ENCODE assay signal across 16 cellular contexts in the genomic region with DNA sequence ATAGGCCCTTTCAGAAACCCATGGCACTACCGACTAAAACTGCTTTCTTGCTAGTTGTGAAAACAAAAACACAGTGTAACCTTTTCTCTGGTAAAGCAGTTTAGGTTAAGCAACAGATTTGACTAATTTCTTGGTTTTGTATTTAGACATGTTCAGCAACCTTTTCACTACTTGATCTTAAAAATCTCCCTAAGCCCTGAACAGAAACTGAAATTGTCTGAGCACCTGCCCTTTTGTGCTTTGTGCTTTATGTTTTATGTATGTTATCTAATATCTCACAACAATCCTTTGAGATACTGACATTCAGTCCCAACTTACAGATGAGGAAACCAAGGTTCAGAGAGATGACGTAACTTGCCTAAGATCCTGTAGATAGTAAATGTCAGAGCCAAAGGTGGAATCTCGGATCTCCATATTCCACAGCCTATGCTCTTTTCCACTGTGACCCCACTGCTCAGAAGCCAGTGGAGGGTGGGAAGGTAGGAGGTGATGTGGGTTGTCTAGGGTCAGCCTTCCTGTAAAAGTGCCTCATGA.
DNase-seq lines count a peak whose midpoint lies in the region; ATAC-seq lines count a peak whose summit lies in the region.
"Had no signal": no experiment of that assay in that cellular context is flagged by ENCODE, and none has a peak within 500 bp of the region (broad histone marks: within the 10 kb centered on the region; RNA-seq: fewer than 3 reads in every experiment).

No MANE protein-coding gene starts in this region.

- H3K36me3 Mint-ChIP-seq in activated T-cell treated with anti-CD3 and anti-CD28 coated beads, Interleukin-2, amount 50 U/mL, for 24 hours (ENCODE audit: low read depth), result peaks cover 28% of the 10 kb centered on the region

- H3K18ac ChIP-seq in trophoblast cell (ENCODE audit: low read length), result no peak overlapping the region

- no peak overlapping the region for H3K9ac ChIP-seq in trophoblast cell (ENCODE audit: low read length)
- H3K9ac ChIP-seq in GM23248, result no peak overlapping the region

- H3K4me2 ChIP-seq in trophoblast cell (ENCODE audit: low read length), result no peak overlapping the region
- H3K4me2 ChIP-seq in GM23248 (ENCODE audit: unreplicated experiment), result no peak overlapping the region

- peak overlapping the region; percentile 89 for H3K27ac Mint-ChIP-seq in activated T-cell treated with anti-CD3 and anti-CD28 coated beads, Interleukin-2, amount 50 U/mL, for 24 hours

- H3K4me1 Mint-ChIP-seq in activated T-cell treated with anti-CD3 and anti-CD28 coated beads, Interleukin-2, amount 50 U/mL, for 24 hours (ENCODE audit: low read depth), result peaks cover 25% of the 10 kb centered on the region

- H2AK5ac ChIP-seq in trophoblast cell (ENCODE audit: low read length), result no peak overlapping the region

- H2BK12ac ChIP-seq in trophoblast cell (ENCODE audit: low read length), result no peak overlapping the region

- no peaks in the 10 kb centered on the region for H3K79me1 ChIP-seq in trophoblast cell (ENCODE audit: low read length)

- H3K27me3 ChIP-seq in trophoblast cell (ENCODE audit: insufficient read depth, low read length) (no peaks in the 10 kb centered on the region), GM23248 (replicated peaks; ENCODE audit: insufficient read depth) (no peaks in the 10 kb centered on the region)
- H3K27me3 ChIP-seq: colonic mucosa, foreskin keratinocyte, vagina had no signal

- WGBS in trophoblast cell (ENCODE audit: extremely low coverage, insufficient coverage, insufficient read length), result no CpG with 5 or more reads among the region's 3 CpGs
- 92 to 93% methylated on average over 3 of the region's 3 CpGs for WGBS in GM23248 (ENCODE audit: low coverage in 1 of 2, low lambda C conversion rate in 2 of 2, missing lambda C conversion rate in 2 of 2), 2 experiments

- no peak overlapping the region for H4K91ac ChIP-seq in trophoblast cell (ENCODE audit: low read depth, low read length)

- no peaks in the 10 kb centered on the region for H3F3A ChIP-seq in GM23248 (ENCODE audit: insufficient read depth)

- no peak overlapping the region for H3K23ac ChIP-seq in trophoblast cell (ENCODE audit: low read length)

- H3K4me3 ChIP-seq in trophoblast cell (ENCODE audit: low read depth, low read length) (no peak overlapping the region), GM23248 (no peak overlapping the region)
- H3K4me3 ChIP-seq: colonic mucosa, lung, vagina had no signal

- H3K9me3 ChIP-seq in trophoblast cell (ENCODE audit: insufficient read depth, low read depth, low read length) (no peaks in the 10 kb centered on the region), GM23248 (ENCODE audit: low read depth) (no peaks in the 10 kb centered on the region)
- H3K9me3 ChIP-seq: colonic mucosa, vagina had no signal

- H3K4me1 ChIP-seq in trophoblast cell (ENCODE audit: control insufficient read depth in 1 of 2, insufficient read depth in 2 of 2, low read length in 2 of 2) (peaks cover 2 to 8% of the 10 kb centered on the region in 2 experiments), GM23248 (ENCODE audit: insufficient read depth) (peaks cover 11% of the 10 kb centered on the region)
- H3K4me1 ChIP-seq: foreskin keratinocyte had no signal

- H3K36me3 ChIP-seq in trophoblast cell (ENCODE audit: control insufficient read depth in 1 of 2, insufficient read depth in 2 of 2, low read length in 2 of 2), result peaks cover 0 to 12% of the 10 kb centered on the region in 2 experiments
- peaks cover 17% of the 10 kb centered on the region; the same call in 1 of the 2 replicates for H3K36me3 ChIP-seq in GM23248 (ENCODE audit: low read depth)
- H3K36me3 ChIP-seq: colonic mucosa had no signal

- no peak overlapping the region for H2BK120ac ChIP-seq in trophoblast cell (ENCODE audit: insufficient read depth, low read length, poor library complexity)

- no peak overlapping the region for H4K8ac ChIP-seq in trophoblast cell (ENCODE audit: low read depth, low read length)

- peak overlapping the region; percentile 20 for H3K27ac ChIP-seq in trophoblast cell (ENCODE audit: low read depth, low read length)
- no peak overlapping the region for H3K27ac ChIP-seq in GM23248
- H3K27ac ChIP-seq: colonic mucosa, foreskin keratinocyte, HL-60, vagina had no signal

- no peak overlapping the region for H2BK5ac ChIP-seq in trophoblast cell (ENCODE audit: low read depth, low read length, poor library complexity)

- H3K4me3 Mint-ChIP-seq in activated T-cell treated with anti-CD3 and anti-CD28 coated beads, Interleukin-2, amount 50 U/mL, for 24 hours, result peak overlapping the region; percentile 36

- no peak overlapping the region for H3K14ac ChIP-seq in trophoblast cell (ENCODE audit: low read length)

- H3K4ac ChIP-seq in trophoblast cell (ENCODE audit: low read depth, low read length), result no peak overlapping the region

- H2AFZ ChIP-seq in trophoblast cell (ENCODE audit: insufficient read depth, low read length, poor library complexity), result no peak overlapping the region
- H2AFZ ChIP-seq in GM23248, result no peak overlapping the region

- H4K20me1 ChIP-seq in GM23248 (ENCODE audit: insufficient read depth), result no peaks in the 10 kb centered on the region

- H4K12ac ChIP-seq in trophoblast cell (ENCODE audit: low read depth, low read length), result no peak overlapping the region

- peak; percentile 69 for ATAC-seq in GM21515 (IDR thresholded peaks at IDR 0.05; ENCODE audit: unreplicated experiment)
- peak; percentile 67 for ATAC-seq in HG03135 (IDR thresholded peaks at IDR 0.05; ENCODE audit: unreplicated experiment)
- ATAC-seq: foreskin keratinocyte had no signal

- in situ Hi-C loops in GM23248 (cut with MboI), result no loop called here

- no peaks in the 10 kb centered on the region for H3K9me2 ChIP-seq in GM23248 (ENCODE audit: insufficient read depth)

- H3K79me2 ChIP-seq in trophoblast cell (ENCODE audit: control insufficient read depth, insufficient read depth, low read length, poor library complexity), result no peaks in the 10 kb centered on the region
- H3K79me2 ChIP-seq in GM23248 (ENCODE audit: insufficient read depth), result no peaks in the 10 kb centered on the region

- no peaks in the 10 kb centered on the region for H3K9me3 Mint-ChIP-seq in activated T-cell treated with anti-CD3 and anti-CD28 coated beads, Interleukin-2, amount 50 U/mL, for 24 hours

- no peak for DNase-seq in activated T-cell treated with anti-CD3 and anti-CD28 coated beads, Interleukin-2, amount 50 U/mL, for 24 hours
- DNase-seq in activated T-cell treated with anti-CD3 and anti-CD28 coated beads, Interleukin-2, amount 50 U/mL, for 48 hours, result no peak
- peak in 1 of 2 donors; percentile 71 for DNase-seq in trophoblast cell
- no peak for DNase-seq in NCI-H1417 (lab: John Stamatoyannopoulos, UW)
- no peak for DNase-seq in GM23248
- DNase-seq in epidermal melanocyte (ENCODE audit: insufficient read length, low spot score), result no peak
- DNase-seq: activated effector memory CD4-positive, alpha-beta T cell treated with anti-CD3 and anti-CD28 coated beads, Interleukin-2, amount 50 U/mL, for 16 hours; colonic mucosa; foreskin keratinocyte; GF-D8; posterior cingulate gyrus had no signal

- no peaks in the 10 kb centered on the region for H3K27me3 Mint-ChIP-seq in activated T-cell treated with anti-CD3 and anti-CD28 coated beads, Interleukin-2, amount 50 U/mL, for 24 hours
